ENCODE assay signal across 14 cellular contexts in genomic region chr12:14982986-14983385, GRCh38. TPM values are rescaled to one million over a fixed set of nuclear protein-coding genes. Genes with fewer than 3 reads are reported as not detected.
A peak's percentile ranks its signal among the peaks of the same experiment; 100 is the strongest.
DNase-seq lines count a peak whose midpoint lies in the region; ATAC-seq and TF ChIP-seq lines count a peak whose summit lies in the region.
"Had no signal": no experiment of that assay in that cellular context is flagged by ENCODE, and none has a peak within 500 bp of the region (broad histone marks: within the 10 kb centered on the region; RNA-seq: fewer than 3 reads in every experiment).

No MANE protein-coding gene starts in this region.

- intact Hi-C loops in CD4-positive, alpha-beta T cell (cut with DNase I, micrococcal nuclease), result no loop called here

- no peaks in the 10 kb centered on the region for H3K36me3 ChIP-seq in KOPT-K1 (ENCODE audit: insufficient read depth, low read length)

- H3K4me3 Mint-ChIP-seq in CD4-positive, alpha-beta T cell, result no peak overlapping the region
- H3K4me3 Mint-ChIP-seq in activated naive CD8-positive, alpha-beta T cell treated with anti-CD3 and anti-CD28 coated beads for 36 hours, result no peak overlapping the region

- H3K27me3 Mint-ChIP-seq in CD4-positive, alpha-beta T cell, result no peaks in the 10 kb centered on the region
- no peaks in the 10 kb centered on the region for H3K27me3 Mint-ChIP-seq in activated naive CD8-positive, alpha-beta T cell treated with anti-CD3 and anti-CD28 coated beads for 36 hours

- H3K27ac Mint-ChIP-seq in CD4-positive, alpha-beta T cell, result peak overlapping the region; percentile 7
- H3K27ac Mint-ChIP-seq in activated naive CD8-positive, alpha-beta T cell treated with anti-CD3 and anti-CD28 coated beads for 36 hours, result peak overlapping the region; percentile 68

- H3K4me1 Mint-ChIP-seq in CD4-positive, alpha-beta T cell (ENCODE audit: low read depth), result peaks cover 71% of the 10 kb centered on the region
- H3K4me1 Mint-ChIP-seq in activated naive CD8-positive, alpha-beta T cell treated with anti-CD3 and anti-CD28 coated beads for 36 hours, result peaks cover 67% of the 10 kb centered on the region

- H3K36me3 Mint-ChIP-seq in CD4-positive, alpha-beta T cell (ENCODE audit: low read depth), result no peaks in the 10 kb centered on the region
- H3K36me3 Mint-ChIP-seq in activated naive CD8-positive, alpha-beta T cell treated with anti-CD3 and anti-CD28 coated beads for 36 hours, result no peaks in the 10 kb centered on the region

- no peaks in the 10 kb centered on the region for H3K9me3 Mint-ChIP-seq in CD4-positive, alpha-beta T cell
- no peaks in the 10 kb centered on the region for H3K9me3 Mint-ChIP-seq in activated naive CD8-positive, alpha-beta T cell treated with anti-CD3 and anti-CD28 coated beads for 36 hours

- no peak for DNase-seq in CD4-positive, alpha-beta T cell
- no peak for DNase-seq in activated naive CD8-positive, alpha-beta T cell treated with anti-CD3 and anti-CD28 coated beads for 36 hours
- DNase-seq in HCEC 1CT (no peak), GDM1 (lab: John Stamatoyannopoulos, UW) (no peak)
- DNase-seq: activated gamma-delta T cell, NCI-H2227 treated with DMSO at 0.1 percent for 48 hours, PC-3 had no signal

- CTCF ChIA-PET in CD4-positive, alpha-beta T cell (lab: Charles Lee), result interaction anchor here (0.6 kb wide), 1 partner anchor 139 kb away, joined by 3 read pairs; no protein-coding TSS in a partner anchor

- ATAC-seq in CD4-positive, alpha-beta T cell (ENCODE audit: poor library complexity), result peak; percentile 39
- ATAC-seq in GM18498 (IDR thresholded peaks at IDR 0.05; ENCODE audit: unreplicated experiment), result peak; percentile 43
- no peak for ATAC-seq in HG03175 (IDR thresholded peaks at IDR 0.05; ENCODE audit: unreplicated experiment)
- ATAC-seq in HG03439 (IDR thresholded peaks at IDR 0.05; ENCODE audit: unreplicated experiment), result no peak
- ATAC-seq: activated CD4-positive, CD25-positive, alpha-beta regulatory T cell treated with anti-CD3 and anti-CD28 coated beads, Interleukin-2, amount 50 U/mL, for 24 hours; PC-3 had no signal

- POLR2A ChIA-PET in CD4-positive, alpha-beta T cell (lab: Charles Lee), result interaction anchor here (1.0 to 1.1 kb wide), 3 partner anchors 22 to 212 kb away, joined by 3 to 5 read pairs (median 3); no protein-coding TSS in a partner anchor

- H3K9me3 ChIP-seq in CD4-positive, alpha-beta T cell (ENCODE audit: control insufficient read depth, low read length), result no peaks in the 10 kb centered on the region
- no peaks in the 10 kb centered on the region for H3K9me3 ChIP-seq in KOPT-K1 (ENCODE audit: insufficient read depth, low read length, poor library complexity, severe bottlenecking)

- no peaks in the 10 kb centered on the region for H3K27me3 ChIP-seq in CD4-positive, alpha-beta T cell (ENCODE audit: control insufficient read depth, insufficient read depth, low read length)

- H3K27ac ChIP-seq in CD4-positive, alpha-beta T cell (ENCODE audit: low read depth, low read length), result no peak overlapping the region
- peak overlapping the region; percentile 41 for H3K27ac ChIP-seq in KOPT-K1 (ENCODE audit: low read depth, low read length, poor library complexity, severe bottlenecking)

- TF ChIP-seq CTCF in CD4-positive, alpha-beta T cell (IDR thresholded peaks at IDR 0.05), result no peak

RNA-seq across cellular contexts. Expression of gene PDE6H, which starts 10.1 kb away (rescaled TPM):
- total RNA-seq in CD4-positive, alpha-beta T cell, result not detected
- total RNA-seq in activated naive CD8-positive, alpha-beta T cell treated with anti-CD3 and anti-CD28 coated beads for 36 hours, result not detected
- total RNA-seq: mesenteric fat pad, osteocyte, PC-3 had no signal

RNA-seq across cellular contexts. Expression of gene ARHGDIB, which starts 21.6 kb away (rescaled TPM):
- total RNA-seq in CD4-positive, alpha-beta T cell, result 100 to 1,000 TPM; 872 to 942 TPM
- 100 to 1,000 TPM; 652 to 665 TPM for total RNA-seq in activated naive CD8-positive, alpha-beta T cell treated with anti-CD3 and anti-CD28 coated beads for 36 hours

RNA-seq across cellular contexts. Expression of gene ERP27, which starts 44.6 kb away (rescaled TPM):
- total RNA-seq in CD4-positive, alpha-beta T cell, result 10 to 100 TPM; 16.2 to 17.1 TPM
- total RNA-seq in activated naive CD8-positive, alpha-beta T cell treated with anti-CD3 and anti-CD28 coated beads for 36 hours, result 1 to 10 TPM; 1.3 to 1.6 TPM
- total RNA-seq: PC-3 had no signal

Comparison
In these comparisons a context has a peak if more than half of its experiments do, and no peak if none do; other contexts are left out.
1. ATAC-seq: peak in CD4-positive, alpha-beta T cell (single experiment) and GM18498 (single experiment); none in HG03175 (single experiment) and HG03439 (single experiment).
2. RNA of gene ERP27, which starts 44.6 kb away (total RNA-seq): 16.2 to 17.1 TPM in CD4-positive, alpha-beta T cell; 1.3 to 1.6 TPM in activated naive CD8-positive, alpha-beta T cell treated with anti-CD3 and anti-CD28 coated beads for 36 hours; every median in the first group is over 4 times any median in the second.